ENCODE assay signal across 6 cellular contexts in the genomic region with DNA sequence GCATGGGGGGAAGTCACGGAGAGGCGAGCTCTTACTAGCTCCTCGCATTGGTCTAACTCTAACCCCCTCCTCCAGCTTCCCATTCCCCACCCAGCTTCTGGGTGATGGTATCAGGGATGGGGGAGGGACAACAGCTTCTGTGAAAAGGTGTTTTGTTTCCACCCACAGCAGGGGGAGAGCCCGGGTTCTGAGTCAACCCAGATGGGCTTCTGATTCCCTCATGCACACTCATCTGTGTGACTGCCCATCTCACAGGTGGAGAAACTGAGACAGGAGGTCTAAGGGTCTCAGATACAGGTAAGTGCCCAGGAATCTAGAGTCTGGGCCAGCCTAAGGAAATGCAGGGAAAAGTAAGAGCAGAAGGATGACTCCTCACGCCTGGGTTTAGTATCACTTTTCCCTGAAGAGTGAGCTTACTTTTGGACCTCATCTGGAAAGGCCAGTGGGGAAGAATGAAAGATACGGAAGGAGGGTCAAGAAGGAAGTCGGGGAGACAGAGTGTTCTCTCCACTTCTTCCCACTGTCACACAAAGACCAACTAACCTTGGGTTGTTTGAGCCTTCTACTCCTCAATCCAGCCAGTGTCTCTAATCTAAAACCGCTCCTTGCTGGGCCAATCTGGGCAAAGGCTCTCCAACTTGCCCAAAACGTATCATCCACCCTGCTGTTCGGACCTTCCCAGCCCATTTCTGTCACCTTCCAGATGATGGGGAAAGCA. TPM values are rescaled to one million over a fixed set of nuclear protein-coding genes. Genes with fewer than 3 reads are reported as not detected.
A peak's percentile ranks its signal among the peaks of the same experiment; 100 is the strongest.
DNase-seq lines count a peak whose midpoint lies in the region; TF ChIP-seq lines count a peak whose summit lies in the region.

No MANE protein-coding gene starts in this region.

- peak overlapping the region; percentile 95 for H3K9ac ChIP-seq in skeletal muscle satellite cell (ENCODE audit: low read depth, low read length)

- DNase-seq in epithelial cell of prostate (ENCODE audit: low read depth, low spot score) (no peak), NCI-H1092 (lab: John Stamatoyannopoulos, UW) (no peak), HT-29 (ENCODE audit: low spot score) (no peak), NCI-H1930 (lab: John Stamatoyannopoulos, UW) (no peak)

- no peaks in the 10 kb centered on the region for H3K27me3 ChIP-seq in skeletal muscle satellite cell (ENCODE audit: control insufficient read depth, insufficient read depth, low read length)

- H3K4me1 ChIP-seq in skeletal muscle satellite cell (ENCODE audit: control insufficient read depth, insufficient read depth, low read length) = peaks cover 49% of the 10 kb centered on the region

- H3K4me3 ChIP-seq in skeletal muscle satellite cell (ENCODE audit: low read length) = peak overlapping the region; percentile 79

- H3K27ac ChIP-seq in epithelial cell of prostate = peak overlapping the region; percentile 100

- H3K36me3 ChIP-seq in skeletal muscle satellite cell (ENCODE audit: insufficient read depth, low read length) = peaks cover 39% of the 10 kb centered on the region

- H3K4me2 ChIP-seq in skeletal muscle satellite cell (ENCODE audit: low read length) = peak overlapping the region; percentile 99

- H3K9me3 ChIP-seq in skeletal muscle satellite cell (replicated peaks; ENCODE audit: low read length) = no peaks in the 10 kb centered on the region

TF ChIP-seq in PFSK-1, 5 proteins besides CTCF, POLR2A, EP300 and RAD21:
- TF ChIP-seq POLR2AphosphoS5 (IDR thresholded peaks at IDR 0.05; ENCODE audit: low read depth, low read length) = peak; percentile 30; the same call in 1 of the 2 replicates
- TF ChIP-seq, protein P1, sequence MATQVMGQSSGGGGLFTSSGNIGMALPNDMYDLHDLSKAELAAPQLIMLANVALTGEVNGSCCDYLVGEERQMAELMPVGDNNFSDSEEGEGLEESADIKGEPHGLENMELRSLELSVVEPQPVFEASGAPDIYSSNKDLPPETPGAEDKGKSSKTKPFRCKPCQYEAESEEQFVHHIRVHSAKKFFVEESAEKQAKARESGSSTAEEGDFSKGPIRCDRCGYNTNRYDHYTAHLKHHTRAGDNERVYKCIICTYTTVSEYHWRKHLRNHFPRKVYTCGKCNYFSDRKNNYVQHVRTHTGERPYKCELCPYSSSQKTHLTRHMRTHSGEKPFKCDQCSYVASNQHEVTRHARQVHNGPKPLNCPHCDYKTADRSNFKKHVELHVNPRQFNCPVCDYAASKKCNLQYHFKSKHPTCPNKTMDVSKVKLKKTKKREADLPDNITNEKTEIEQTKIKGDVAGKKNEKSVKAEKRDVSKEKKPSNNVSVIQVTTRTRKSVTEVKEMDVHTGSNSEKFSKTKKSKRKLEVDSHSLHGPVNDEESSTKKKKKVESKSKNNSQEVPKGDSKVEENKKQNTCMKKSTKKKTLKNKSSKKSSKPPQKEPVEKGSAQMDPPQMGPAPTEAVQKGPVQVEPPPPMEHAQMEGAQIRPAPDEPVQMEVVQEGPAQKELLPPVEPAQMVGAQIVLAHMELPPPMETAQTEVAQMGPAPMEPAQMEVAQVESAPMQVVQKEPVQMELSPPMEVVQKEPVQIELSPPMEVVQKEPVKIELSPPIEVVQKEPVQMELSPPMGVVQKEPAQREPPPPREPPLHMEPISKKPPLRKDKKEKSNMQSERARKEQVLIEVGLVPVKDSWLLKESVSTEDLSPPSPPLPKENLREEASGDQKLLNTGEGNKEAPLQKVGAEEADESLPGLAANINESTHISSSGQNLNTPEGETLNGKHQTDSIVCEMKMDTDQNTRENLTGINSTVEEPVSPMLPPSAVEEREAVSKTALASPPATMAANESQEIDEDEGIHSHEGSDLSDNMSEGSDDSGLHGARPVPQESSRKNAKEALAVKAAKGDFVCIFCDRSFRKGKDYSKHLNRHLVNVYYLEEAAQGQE (IDR thresholded peaks at IDR 0.05; ENCODE audit: insufficient read depth in 1 of 2, low read depth in 2 of 2, low read length in 2 of 2) = no peak

RNA-seq across cellular contexts. Expression of a gene that starts 3.1 kb away (rescaled TPM):
- polyA plus RNA-seq in PFSK-1 (2012; ENCODE audit: insufficient read length, low read depth) = 1.4 TPM
- 0.51 and 0.66 TPM in 2 replicates for total RNA-seq in skeletal muscle satellite cell (2012; rRNA removed)
- total RNA-seq in HT-29 (2014; rRNA removed; shearing (Covaris generic)) = 0.56 and 0.97 TPM in 2 replicates

RNA-seq across cellular contexts. Expression of a gene that starts 11.2 kb away (rescaled TPM):
- 47.8 TPM for polyA plus RNA-seq in PFSK-1 (2012; ENCODE audit: insufficient read length, low read depth)
- total RNA-seq in skeletal muscle satellite cell (2012; rRNA removed) = 28.4 and 35.2 TPM in 2 replicates
- total RNA-seq in HT-29 (2014; rRNA removed; shearing (Covaris generic)) = 35.8 and 39.2 TPM in 2 replicates

RNA-seq across cellular contexts. Expression of a gene that starts 28.7 kb away (rescaled TPM):
- polyA plus RNA-seq in PFSK-1 (2012; ENCODE audit: insufficient read length, low read depth) = 613 TPM
- 93.5 and 107 TPM in 2 replicates for total RNA-seq in skeletal muscle satellite cell (2012; rRNA removed)
- total RNA-seq in HT-29 (2014; rRNA removed; shearing (Covaris generic)) = 92.7 and 92.8 TPM in 2 replicates

RNA-seq across cellular contexts. Expression of a gene that starts 29.4 kb away (rescaled TPM):
- polyA plus RNA-seq in PFSK-1 (2012; ENCODE audit: insufficient read length, low read depth) = 1.1 TPM
- not detected in 2 replicates for total RNA-seq in skeletal muscle satellite cell (2012; rRNA removed)
- 9.8 and 10.9 TPM in 2 replicates for total RNA-seq in HT-29 (2014; rRNA removed; shearing (Covaris generic))

RNA-seq across cellular contexts. Expression of a gene that starts 48.5 kb away (rescaled TPM):
- 1,439 TPM for polyA plus RNA-seq in PFSK-1 (2012; ENCODE audit: insufficient read length, low read depth)
- 48.2 and 205 TPM in 2 replicates for total RNA-seq in skeletal muscle satellite cell (2012; rRNA removed)
- total RNA-seq in HT-29 (2014; rRNA removed; shearing (Covaris generic)) = 1.1 and 5.0 TPM in 2 replicates
